Comparison of ENCODE assay signal across 19 cellular contexts in the genomic region with DNA sequence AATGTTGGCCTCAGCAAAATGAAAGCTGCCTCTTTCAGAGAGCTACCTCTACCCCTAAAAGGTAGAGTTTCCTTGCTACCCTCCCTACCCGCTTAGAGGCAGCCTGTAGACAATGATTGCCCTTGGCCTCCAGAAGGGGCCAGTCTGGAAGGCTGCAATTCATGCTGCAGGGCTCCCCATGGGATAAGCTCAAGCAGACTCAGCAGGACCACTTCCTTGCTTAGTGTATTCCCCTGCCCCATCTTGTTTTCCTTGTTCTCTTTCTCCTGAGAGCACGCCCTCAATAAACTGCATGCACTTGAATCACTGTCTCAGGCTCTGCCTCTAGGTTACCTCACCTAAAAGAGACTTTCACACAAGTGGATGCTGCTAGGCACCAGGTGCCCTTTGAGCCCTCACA.
A peak's percentile ranks its signal among the peaks of the same experiment; 100 is the strongest.
DNase-seq lines count a peak whose midpoint lies in the region; ATAC-seq and TF ChIP-seq lines count a peak whose summit lies in the region.
"Had no signal": no experiment of that assay in that cellular context is flagged by ENCODE, and none has a peak within 500 bp of the region (broad histone marks: within the 10 kb centered on the region; RNA-seq: fewer than 3 reads in every experiment).

No MANE protein-coding gene starts in this region.

- no peaks in the 10 kb centered on the region for H3K36me3 Mint-ChIP-seq in H9 (ENCODE audit: insufficient read depth in 1 of 3, low read depth in 3 of 3)
- no peaks in the 10 kb centered on the region for H3K36me3 Mint-ChIP-seq in endodermal cell (ENCODE audit: low read depth)
- H3K36me3 Mint-ChIP-seq in activated naive CD4-positive, alpha-beta T cell treated with anti-CD3 and anti-CD28 coated beads, Interleukin-2, amount 10 ng/mL, durations not matched to agents 7 days and 5 days: no peaks in the 10 kb centered on the region
- H3K36me3 Mint-ChIP-seq: CD8-positive, alpha-beta T cell had no signal

- H3K23ac ChIP-seq in H9 (ENCODE audit: insufficient read length, low read depth, low read length): no peak overlapping the region
- no peak overlapping the region for H3K23ac ChIP-seq in mesendoderm (ENCODE audit: low read length)

- peak; percentile 5 for DNase-seq in A673 (ENCODE audit: low spot score)
- peak; percentile 31 for DNase-seq in H9
- peak; percentile 59 for DNase-seq in endodermal cell
- peak; percentile 47 for DNase-seq in mesendoderm
- DNase-seq in activated naive CD4-positive, alpha-beta T cell treated with anti-CD3 and anti-CD28 coated beads, Interleukin-2, amount 10 ng/mL, durations not matched to agents 7 days and 5 days: no peak
- no peak for DNase-seq in globus pallidus (ENCODE audit: low spot score)
- DNase-seq: 8988T; AML-193; Caco-2; Calu3; CD4-positive, alpha-beta T cell; CD8-positive, alpha-beta T cell; DMS79 treated with DMSO at 0.1 percent for 48 hours; GF-D8 had no signal

- H2AK5ac ChIP-seq in H9 (ENCODE audit: insufficient read length, low read length): no peak overlapping the region
- H2AK5ac ChIP-seq in mesendoderm (ENCODE audit: low read length): no peak overlapping the region

- H3K9me3 Mint-ChIP-seq in H9: no peaks in the 10 kb centered on the region
- H3K9me3 Mint-ChIP-seq in endodermal cell: no peaks in the 10 kb centered on the region
- H3K9me3 Mint-ChIP-seq in activated naive CD4-positive, alpha-beta T cell treated with anti-CD3 and anti-CD28 coated beads, Interleukin-2, amount 10 ng/mL, durations not matched to agents 7 days and 5 days: no peaks in the 10 kb centered on the region
- H3K9me3 Mint-ChIP-seq: CD4-positive, alpha-beta T cell; CD8-positive, alpha-beta T cell had no signal

- H3K27me3 Mint-ChIP-seq in H9 (ENCODE audit: low read depth) (no peaks in the 10 kb centered on the region), endodermal cell (ENCODE audit: insufficient read depth) (no peaks in the 10 kb centered on the region)
- peaks cover 3% of the 10 kb centered on the region for H3K27me3 Mint-ChIP-seq in activated naive CD4-positive, alpha-beta T cell treated with anti-CD3 and anti-CD28 coated beads, Interleukin-2, amount 10 ng/mL, durations not matched to agents 7 days and 5 days
- H3K27me3 Mint-ChIP-seq: CD4-positive, alpha-beta T cell had no signal

- TF ChIP-seq CTCF in A673 (conservative IDR thresholded peaks at IDR 0.05; ENCODE audit: low read depth, low read length) (no peak), H9 (conservative IDR thresholded peaks at IDR 0.05) (no peak), endodermal cell (conservative IDR thresholded peaks at IDR 0.05) (no peak)

- no peak overlapping the region for H4K8ac ChIP-seq in H9 (replicated peaks; ENCODE audit: insufficient read length, low read depth, low read length)
- no peak overlapping the region for H4K8ac ChIP-seq in mesendoderm (ENCODE audit: low read depth, low read length)

- H2BK5ac ChIP-seq in H9 (ENCODE audit: insufficient read length, low read length): no peak overlapping the region
- H2BK5ac ChIP-seq in mesendoderm (ENCODE audit: low read length): no peak overlapping the region

- H4K5ac ChIP-seq in H9 (ENCODE audit: insufficient read length, low read depth, low read length) (no peak overlapping the region), mesendoderm (ENCODE audit: low read length) (no peak overlapping the region)

- H3K4me3 Mint-ChIP-seq in H9 (no peak overlapping the region), endodermal cell (no peak overlapping the region)
- no peak overlapping the region for H3K4me3 Mint-ChIP-seq in activated naive CD4-positive, alpha-beta T cell treated with anti-CD3 and anti-CD28 coated beads, Interleukin-2, amount 10 ng/mL, durations not matched to agents 7 days and 5 days
- H3K4me3 Mint-ChIP-seq: B cell; CD4-positive, alpha-beta T cell; CD8-positive, alpha-beta T cell had no signal

- H3K18ac ChIP-seq in H9 (ENCODE audit: insufficient read length, low read depth, low read length) (no peak overlapping the region), mesendoderm (ENCODE audit: low read length) (no peak overlapping the region)

- ATAC-seq in HG03095 (IDR thresholded peaks at IDR 0.05; ENCODE audit: unreplicated experiment): no peak
- no peak for ATAC-seq in HG02938 (IDR thresholded peaks at IDR 0.05; ENCODE audit: unreplicated experiment)
- ATAC-seq: CD8-positive, alpha-beta T cell had no signal

- CTCF ChIA-PET in A673 (lab: Charles Lee): no interaction called here
- CTCF ChIA-PET in activated naive CD4-positive, alpha-beta T cell treated with anti-CD3 and anti-CD28 coated beads, Interleukin-2, amount 10 ng/mL, durations not matched to agents 7 days and 5 days (lab: Charles Lee): no interaction called here

- WGBS in H9 (ENCODE audit: extremely low coverage, insufficient read length, low lambda C conversion rate): no CpG with 5 or more reads among the region's 2 CpGs
- 87 to 94% methylated on average over 2 of the region's 2 CpGs for WGBS in endodermal cell (ENCODE audit: insufficient coverage in 1 of 2, insufficient read length in 1 of 2), 2 experiments
- WGBS in mesendoderm (ENCODE audit: extremely low coverage, insufficient coverage, low lambda C conversion rate): no CpG with 5 or more reads among the region's 2 CpGs

- no peak overlapping the region for H4K91ac ChIP-seq in H9 (ENCODE audit: insufficient read length, low read depth, low read length)

- H2BK15ac ChIP-seq in H9 (ENCODE audit: low read depth, low read length) (no peak overlapping the region), mesendoderm (replicated peaks; ENCODE audit: low read depth) (no peak overlapping the region)

- H3K4me1 Mint-ChIP-seq in H9: no peaks in the 10 kb centered on the region; a peak in 2 of 4 replicates
- H3K4me1 Mint-ChIP-seq in endodermal cell: no peaks in the 10 kb centered on the region
- H3K4me1 Mint-ChIP-seq in activated naive CD4-positive, alpha-beta T cell treated with anti-CD3 and anti-CD28 coated beads, Interleukin-2, amount 10 ng/mL, durations not matched to agents 7 days and 5 days: no peaks in the 10 kb centered on the region
- H3K4me1 Mint-ChIP-seq: B cell had no signal

- intact Hi-C loops in A673 (cut with micrococcal nuclease; ENCODE audit: unreplicated experiment): no loop called here

- H2BK20ac ChIP-seq in H9 (ENCODE audit: low read depth, low read length, poor library complexity, severe bottlenecking): no peak overlapping the region

- H2BK12ac ChIP-seq in H9 (ENCODE audit: insufficient read length, low read depth, low read length): no peak overlapping the region

- POLR2A ChIA-PET in A673 (lab: Charles Lee; ENCODE audit: low non-redundant PET): no interaction called here

- H3K9me3 ChIP-seq in A673 (ENCODE audit: low read depth, low read length, poor library complexity, severe bottlenecking): no peaks in the 10 kb centered on the region
- H3K9me3 ChIP-seq in H9 (ENCODE audit: control insufficient read depth, low read depth, low read length): no peaks in the 10 kb centered on the region
- no peaks in the 10 kb centered on the region for H3K9me3 ChIP-seq in endodermal cell (ENCODE audit: control insufficient read depth, low read length)
- H3K9me3 ChIP-seq: BLaER1 treated with 17β-estradiol and CSF1 and Interleukin-3, amounts not matched to agents 10 nM and 100 nM; Caco-2 had no signal

- H3K23me2 ChIP-seq in H9 (ENCODE audit: insufficient read length, low read depth, low read length, poor library complexity, severe bottlenecking): no peaks in the 10 kb centered on the region

- BruUV-seq in A673 (replicated peaks; lab: Mats Ljungman, UMichigan): no TSS peak

- H3K27me3 ChIP-seq in A673 (replicated peaks; ENCODE audit: insufficient read depth, low read depth, low read length, poor library complexity) (no peaks in the 10 kb centered on the region), H9 (ENCODE audit: insufficient read depth, low read length) (no peaks in the 10 kb centered on the region), endodermal cell (ENCODE audit: control insufficient read depth, insufficient read depth, low read length, poor library complexity, severe bottlenecking) (no peaks in the 10 kb centered on the region), mesendoderm (ENCODE audit: insufficient read depth, low read length, poor library complexity) (no peaks in the 10 kb centered on the region)
- H3K27me3 ChIP-seq: BLaER1 treated with 17β-estradiol and CSF1 and Interleukin-3, amounts not matched to agents 10 nM and 100 nM had no signal

- H3K4me2 ChIP-seq in H9 (ENCODE audit: insufficient read depth, insufficient read length, low read length) (no peak overlapping the region), mesendoderm (ENCODE audit: low read length) (no peak overlapping the region)
- H3K4me2 ChIP-seq: BLaER1 treated with 17β-estradiol and CSF1 and Interleukin-3, amounts not matched to agents 10 nM and 100 nM had no signal

- H4K20me1 ChIP-seq in H9 (ENCODE audit: control insufficient read depth, insufficient read depth, insufficient read length): no peaks in the 10 kb centered on the region
- H4K20me1 ChIP-seq: BLaER1 treated with 17β-estradiol and CSF1 and Interleukin-3, amounts not matched to agents 10 nM and 100 nM had no signal

- H3K27ac Mint-ChIP-seq in H9 (no peak overlapping the region), endodermal cell (no peak overlapping the region)
- no peak overlapping the region for H3K27ac Mint-ChIP-seq in activated naive CD4-positive, alpha-beta T cell treated with anti-CD3 and anti-CD28 coated beads, Interleukin-2, amount 10 ng/mL, durations not matched to agents 7 days and 5 days
- H3K27ac Mint-ChIP-seq: B cell; CD4-positive, alpha-beta T cell; CD8-positive, alpha-beta T cell had no signal

- no peak overlapping the region for H2BK120ac ChIP-seq in H9 (ENCODE audit: low read depth, low read length, poor library complexity, severe bottlenecking)
- no peak overlapping the region for H2BK120ac ChIP-seq in mesendoderm (ENCODE audit: low read depth, low read length)

- H2AFZ ChIP-seq in H9 (ENCODE audit: low read length): no peak overlapping the region

- no peaks in the 10 kb centered on the region for H3K79me2 ChIP-seq in H9 (ENCODE audit: insufficient read depth, low read length)
- H3K79me2 ChIP-seq in mesendoderm (ENCODE audit: control insufficient read depth, insufficient read depth, low read length): no peaks in the 10 kb centered on the region

- H3K4me3 ChIP-seq in A673 (ENCODE audit: low read depth, low read length, poor library complexity, severe bottlenecking): no peak overlapping the region
- H3K4me3 ChIP-seq in endodermal cell (ENCODE audit: low read length): no peak overlapping the region
- H3K4me3 ChIP-seq in mesendoderm (ENCODE audit: low read length): no peak overlapping the region
- H3K4me3 ChIP-seq: BLaER1 treated with 17β-estradiol and CSF1 and Interleukin-3, amounts not matched to agents 10 nM and 100 nM had no signal

- H3K9ac ChIP-seq in H9 (ENCODE audit: extremely low read depth, insufficient read length, low read length) (no peak overlapping the region), endodermal cell (ENCODE audit: extremely low read depth, low read length, poor library complexity, severe bottlenecking) (no peak overlapping the region), mesendoderm (ENCODE audit: low read length) (no peak overlapping the region)
- H3K9ac ChIP-seq: BLaER1 treated with 17β-estradiol and CSF1 and Interleukin-3, amounts not matched to agents 10 nM and 100 nM had no signal

- H3K4me1 ChIP-seq in A673 (ENCODE audit: insufficient read depth, low read length, poor library complexity, severe bottlenecking) (no peaks in the 10 kb centered on the region), H9 (ENCODE audit: insufficient read depth, low read length) (no peaks in the 10 kb centered on the region), endodermal cell (ENCODE audit: control insufficient read depth, insufficient read depth, low read length) (no peaks in the 10 kb centered on the region), mesendoderm (ENCODE audit: control insufficient read depth, low read depth, low read length) (peaks cover 2% of the 10 kb centered on the region)
- H3K4me1 ChIP-seq: BLaER1 treated with 17β-estradiol and CSF1 and Interleukin-3, amounts not matched to agents 10 nM and 100 nM; Caco-2 had no signal

- H3K36me3 ChIP-seq in A673 (ENCODE audit: insufficient read depth, low read length, poor library complexity, severe bottlenecking) (no peaks in the 10 kb centered on the region), endodermal cell (ENCODE audit: control insufficient read depth, insufficient read depth, low read length) (no peaks in the 10 kb centered on the region), mesendoderm (ENCODE audit: control insufficient read depth, insufficient read depth, low read length) (peaks cover 1% of the 10 kb centered on the region)
- H3K36me3 ChIP-seq: BLaER1 treated with 17β-estradiol and CSF1 and Interleukin-3, amounts not matched to agents 10 nM and 100 nM had no signal

- H3K27ac ChIP-seq in A673 (ENCODE audit: low read depth, low read length, poor library complexity, severe bottlenecking): no peak overlapping the region
- H3K27ac ChIP-seq in H9 (ENCODE audit: insufficient read length, low read depth, low read length): no peak overlapping the region
- H3K27ac ChIP-seq in endodermal cell (ENCODE audit: low read depth, low read length): no peak overlapping the region
- H3K27ac ChIP-seq in mesendoderm (ENCODE audit: low read depth, low read length): no peak overlapping the region
- H3K27ac ChIP-seq: BLaER1 treated with 17β-estradiol and CSF1 and Interleukin-3, amounts not matched to agents 10 nM and 100 nM; C4-2B had no signal

- H3K4ac ChIP-seq in H9 (ENCODE audit: low read depth, low read length) (no peak overlapping the region), mesendoderm (ENCODE audit: low read depth, low read length) (no peak overlapping the region)

- no peaks in the 10 kb centered on the region for H3K79me1 ChIP-seq in H9 (ENCODE audit: insufficient read depth, low read depth, low read length, poor library complexity, severe bottlenecking)
- no peaks in the 10 kb centered on the region for H3K79me1 ChIP-seq in mesendoderm (ENCODE audit: low read length)

- no peak overlapping the region for H3K14ac ChIP-seq in H9 (ENCODE audit: insufficient read depth, low read length)

- H3K56ac ChIP-seq in H9 (ENCODE audit: insufficient read length, low read depth, low read length) (no peak overlapping the region), mesendoderm (ENCODE audit: low read length) (peak overlapping the region; percentile 7)

- H3T11ph ChIP-seq in H9 (ENCODE audit: low read length): no peak overlapping the region

Comparison
In these comparisons a context has a peak if more than half of its experiments do, and no peak if none do; other contexts are left out.
1. DNase-seq: peak in A673 (single experiment), H9 (single experiment), endodermal cell (single experiment) and mesendoderm (single experiment); none in activated naive CD4-positive, alpha-beta T cell treated with anti-CD3 and anti-CD28 coated beads, Interleukin-2, amount 10 ng/mL, durations not matched to agents 7 days and 5 days (single experiment) and globus pallidus (single experiment).